15 cellular contexts compared by ENCODE assay signal in the genomic region with DNA sequence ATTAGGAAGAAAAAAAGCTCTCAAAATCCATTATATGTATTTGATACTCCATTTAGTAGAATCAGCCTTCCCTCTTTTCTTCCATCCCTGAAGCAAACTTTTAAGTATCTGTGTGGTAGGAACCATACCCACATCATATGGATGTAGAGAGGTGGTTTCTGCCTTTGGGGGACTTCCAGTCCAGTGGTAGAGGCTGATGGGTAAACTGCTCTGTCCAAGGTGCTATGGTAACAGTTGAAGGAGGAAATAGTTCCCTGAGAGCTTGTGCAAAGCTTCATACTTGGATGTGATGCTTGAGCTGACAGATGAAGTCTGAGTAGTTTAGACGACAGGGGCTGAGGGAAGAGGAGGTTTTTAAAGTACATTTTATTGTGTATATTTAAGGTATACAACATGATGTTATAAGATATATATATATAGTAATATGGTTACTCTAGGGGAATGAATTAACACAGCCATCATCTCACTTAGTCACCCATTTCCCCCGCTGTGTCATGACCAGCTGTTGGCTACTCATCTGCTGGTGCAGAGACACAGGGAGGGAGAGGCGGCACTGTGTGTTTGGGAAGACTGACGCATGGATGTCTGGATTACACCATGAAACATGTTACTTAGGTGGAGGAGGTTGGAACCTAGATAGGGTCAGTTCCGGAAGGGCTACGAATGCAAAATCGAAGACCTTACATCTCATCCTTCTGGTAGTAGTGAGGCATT.
DNase-seq lines count a peak whose midpoint lies in the region; ATAC-seq and TF ChIP-seq lines count a peak whose summit lies in the region.
"Had no signal": no experiment of that assay in that cellular context is flagged by ENCODE, and none has a peak within 500 bp of the region (broad histone marks: within the 10 kb centered on the region; RNA-seq: fewer than 3 reads in every experiment).

No MANE protein-coding gene starts in this region.

- ATAC-seq in foreskin keratinocyte, result peak; percentile 50
- no peak for ATAC-seq in HG02852 (IDR thresholded peaks at IDR 0.05; ENCODE audit: unreplicated experiment)
- ATAC-seq: Right ventricle myocardium inferior had no signal

- no peak overlapping the region for H3K27ac ChIP-seq in foreskin keratinocyte
- H3K27ac ChIP-seq: PC-9, SK-N-MC had no signal

- no peak overlapping the region for H3K4me3 ChIP-seq in GM12865 (ENCODE audit: low read depth, low read length)
- H3K4me3 ChIP-seq: PC-9, SK-N-MC had no signal

- DNase-seq in GM12865 (ENCODE audit: low read depth), result peak; percentile 10
- peak; percentile 62 for DNase-seq in HCEC 1CT
- peak; percentile 89 for DNase-seq in RKO (ENCODE audit: low spot score)
- no peak for DNase-seq in foreskin keratinocyte
- no peak for DNase-seq in SW480 (ENCODE audit: low spot score)
- DNase-seq in NCI-H82 (lab: John Stamatoyannopoulos, UW), result no peak
- no peak for DNase-seq in T-helper 1 cell
- DNase-seq: EL, GOT3, NCI-H1092 treated with DMSO at 0.1 percent for 48 hours, NCI-H1694, PC-9 had no signal

- TF ChIP-seq CTCF in GM12865 (IDR thresholded peaks at IDR 0.05; ENCODE audit: insufficient read depth, low read depth, low read length, missing control alignments) (no peak), foreskin keratinocyte (conservative IDR thresholded peaks at IDR 0.05) (no peak)

- H3K27me3 ChIP-seq in foreskin keratinocyte, result no peaks in the 10 kb centered on the region

- H3K4me1 ChIP-seq in foreskin keratinocyte, result no peaks in the 10 kb centered on the region

Comparison
In these comparisons a context has a peak if more than half of its experiments do, and no peak if none do; other contexts are left out.
1. DNase-seq: peak in GM12865 (single experiment), HCEC 1CT (single experiment) and RKO (single experiment); none in foreskin keratinocyte (0 of 2), SW480 (single experiment), NCI-H82 (single experiment) and T-helper 1 cell (0 of 5).